ENCODE assay signal across 18 cellular contexts in genomic region chr3:196414469-196414868, GRCh38. TPM values are rescaled to one million over a fixed set of nuclear protein-coding genes. Genes with fewer than 3 reads are reported as not detected.
DNase-seq lines count a peak whose midpoint lies in the region; ATAC-seq and TF ChIP-seq lines count a peak whose summit lies in the region.
"Had no signal": no experiment of that assay in that cellular context is flagged by ENCODE, and none has a peak within 500 bp of the region (broad histone marks: within the 10 kb centered on the region; RNA-seq: fewer than 3 reads in every experiment).

No MANE protein-coding gene starts in this region.

- H3K4me3 Mint-ChIP-seq in WTC11, result no peak overlapping the region
- H3K4me3 Mint-ChIP-seq: activated CD8-positive, alpha-beta memory T cell treated with anti-CD3 and anti-CD28 coated beads, Interleukin-2, amount 10 ng/mL, durations not matched to agents 7 days and 5 days; B cell; nephron had no signal

- H2AFZ ChIP-seq in SK-N-SH (ENCODE audit: low read depth), result no peak overlapping the region
- H2AFZ ChIP-seq: PC-9 had no signal

- H3K27ac Mint-ChIP-seq in activated naive CD4-positive, alpha-beta T cell treated with anti-CD3 and anti-CD28 coated beads, Interleukin-2, amount 50 U/mL, for 72 hours, result peak overlapping the region in 1 of 2 donors; percentile 2
- peak overlapping the region; percentile 3; the same call in 1 of the 2 replicates for H3K27ac Mint-ChIP-seq in WTC11
- H3K27ac Mint-ChIP-seq: activated CD8-positive, alpha-beta memory T cell treated with anti-CD3 and anti-CD28 coated beads, Interleukin-2, amount 10 ng/mL, durations not matched to agents 7 days and 5 days; B cell; nephron had no signal

- no peaks in the 10 kb centered on the region for H3K36me3 ChIP-seq in SK-N-SH (replicated peaks in 1 of 2; ENCODE audit: control insufficient read depth in 1 of 2, insufficient read depth in 2 of 2, low read length in 1 of 2)
- H3K36me3 ChIP-seq: adrenal gland, colonic mucosa had no signal

- H3K4me2 ChIP-seq in SK-N-SH, result no peak overlapping the region
- H3K4me2 ChIP-seq: PC-9 had no signal

- WGBS in SK-N-SH (ENCODE audit: low lambda C conversion rate), result 91% methylated on average over 3 of the region's 3 CpGs

- no peak for DNase-seq in activated naive CD4-positive, alpha-beta T cell treated with anti-CD3 and anti-CD28 coated beads, Interleukin-2, amount 50 U/mL, for 72 hours (ENCODE audit: low spot score in 2 of 2)
- DNase-seq in activated naive CD4-positive, alpha-beta T cell treated with Interleukin-2 at 50 U/mL for 16 hours, result no peak
- DNase-seq in WTC11 (ENCODE audit: low spot score) (no peak), epithelial cell of esophagus (ENCODE audit: low read depth) (peak; percentile 21), SK-N-SH (no peak), substantia nigra (lab: John Stamatoyannopoulos, UW) (no peak)
- no peak for DNase-seq in stimulated activated naive CD8-positive, alpha-beta T cell treated with anti-CD3 and anti-CD28 coated beads, Interleukin-15, Interleukin-2, amounts not matched to agents 100 U/mL and 50 U/mL, for 24 hours
- DNase-seq: activated CD8-positive, alpha-beta memory T cell treated with anti-CD3 and anti-CD28 coated beads, Interleukin-2, amount 10 ng/mL, durations not matched to agents 7 days and 5 days; adrenal gland; colonic mucosa; NCI-H1694; NCI-H524; PC-9 had no signal

- H3K27me3 Mint-ChIP-seq in WTC11 (ENCODE audit: low read depth), result no peaks in the 10 kb centered on the region
- H3K27me3 Mint-ChIP-seq: activated CD8-positive, alpha-beta memory T cell treated with anti-CD3 and anti-CD28 coated beads, Interleukin-2, amount 10 ng/mL, durations not matched to agents 7 days and 5 days; B cell had no signal

- H3K27me3 ChIP-seq in SK-N-SH (ENCODE audit: insufficient read depth), result no peaks in the 10 kb centered on the region
- H3K27me3 ChIP-seq: adrenal gland, colonic mucosa had no signal

- peaks cover 0 to 15% of the 10 kb centered on the region in 2 donors for H3K36me3 Mint-ChIP-seq in activated naive CD4-positive, alpha-beta T cell treated with anti-CD3 and anti-CD28 coated beads, Interleukin-2, amount 50 U/mL, for 72 hours
- H3K36me3 Mint-ChIP-seq in WTC11, result peaks cover 10% of the 10 kb centered on the region

- peaks cover 6% of the 10 kb centered on the region for H3F3A ChIP-seq in SK-N-SH (replicated peaks; ENCODE audit: insufficient read depth)

- H3K9me3 Mint-ChIP-seq in activated naive CD4-positive, alpha-beta T cell treated with anti-CD3 and anti-CD28 coated beads, Interleukin-2, amount 50 U/mL, for 72 hours, result peaks cover under 1 to 7% of the 10 kb centered on the region in 2 donors
- peaks cover 11% of the 10 kb centered on the region for H3K9me3 Mint-ChIP-seq in WTC11

- TF ChIP-seq CTCF in WTC11 (IDR thresholded peaks at IDR 0.05), result no peak
- TF ChIP-seq CTCF in epithelial cell of esophagus (IDR thresholded peaks at IDR 0.05; ENCODE audit: insufficient read depth, low read depth, low read length, missing control alignments), result no peak
- no peak for TF ChIP-seq CTCF in SK-N-SH (IDR thresholded peaks at IDR 0.05)

- no peaks in the 10 kb centered on the region for H3K4me1 ChIP-seq in SK-N-SH (ENCODE audit: control insufficient read depth in 1 of 2, insufficient read depth in 2 of 2, low read depth in 1 of 2, low read length in 1 of 2)
- H3K4me1 ChIP-seq: colonic mucosa had no signal

- H3K9ac ChIP-seq in SK-N-SH, result no peak overlapping the region

- peaks cover 99% of the 10 kb centered on the region for H3K79me2 ChIP-seq in SK-N-SH (ENCODE audit: insufficient read depth)

- H3K27ac ChIP-seq in SK-N-SH (ENCODE audit: low read depth in 2 of 2, low read length in 1 of 2) (no peak overlapping the region), substantia nigra (ENCODE audit: low read depth, low read length, poor library complexity, severe bottlenecking) (no peak overlapping the region)
- H3K27ac ChIP-seq: adrenal gland, colonic mucosa, epithelial cell of prostate, PC-9, SK-N-MC had no signal

- H3K4me3 ChIP-seq in epithelial cell of esophagus (ENCODE audit: low read length) (no peak overlapping the region), SK-N-SH (ENCODE audit: low read depth in 2 of 2, low read length in 1 of 2) (no peak overlapping the region)
- H3K4me3 ChIP-seq: adrenal gland, colonic mucosa, PC-9, SK-N-MC had no signal

- POLR2A ChIA-PET in WTC11 (lab: Charles Lee) (interaction anchor here (0.5 kb wide), 1 partner anchor 9 kb away, joined by 3 read pairs; no protein-coding TSS in a partner anchor), SK-N-SH (lab: Yijun Ruan, JAX) (no interaction called here)

- H4K20me1 ChIP-seq in SK-N-SH (ENCODE audit: insufficient read depth), result peaks cover 64% of the 10 kb centered on the region

- TF ChIP-seq RAD21 in SK-N-SH (IDR thresholded peaks at IDR 0.05; ENCODE audit: low read length), result no peak

- peaks cover 12% of the 10 kb centered on the region for H3K4me1 Mint-ChIP-seq in WTC11
- H3K4me1 Mint-ChIP-seq: nephron had no signal

- no peaks in the 10 kb centered on the region for H3K9me2 ChIP-seq in SK-N-SH

- CTCF ChIA-PET in WTC11 (lab: Charles Lee), result no interaction called here
- CTCF ChIA-PET in SK-N-SH (lab: Yijun Ruan, JAX), result no interaction called here

- no peaks in the 10 kb centered on the region for H3K9me3 ChIP-seq in SK-N-SH
- H3K9me3 ChIP-seq: adrenal gland, colonic mucosa had no signal

- ATAC-seq in activated naive CD4-positive, alpha-beta T cell treated with anti-CD3 and anti-CD28 coated beads, Interleukin-2, amount 50 U/mL, for 72 hours, result peak; percentile 69 to 84
- ATAC-seq in WTC11, result no peak
- ATAC-seq in stimulated activated naive CD8-positive, alpha-beta T cell treated with anti-CD3 and anti-CD28 coated beads, Interleukin-15, Interleukin-2, amounts not matched to agents 100 U/mL and 50 U/mL, for 24 hours, result peak; percentile 92
- no peak for ATAC-seq in GM18907 (IDR thresholded peaks at IDR 0.05; ENCODE audit: unreplicated experiment)
- ATAC-seq: activated CD8-positive, alpha-beta memory T cell treated with anti-CD3 and anti-CD28 coated beads, Interleukin-2, amount 10 ng/mL, durations not matched to agents 7 days and 5 days had no signal

- no peak for TF ChIP-seq EP300 in SK-N-SH (IDR thresholded peaks at IDR 0.05; ENCODE audit: borderline replicate concordance in 1 of 2, low read depth in 1 of 2, low read length in 1 of 2)

TF ChIP-seq in WTC11, 78 proteins besides CTCF, POLR2A, EP300 and RAD21 (continues in another document):
- TF ChIP-seq SMAD3 (CRISPR knock-in tag; IDR thresholded peaks at IDR 0.05; ENCODE audit: borderline replicate concordance) (no peak), RORB (CRISPR knock-in tag; IDR thresholded peaks at IDR 0.05) (no peak), ELF4 (CRISPR knock-in tag; IDR thresholded peaks at IDR 0.05; ENCODE audit: low read depth) (no peak), ZNF232 (CRISPR knock-in tag; IDR thresholded peaks at IDR 0.05) (no peak), RELA (CRISPR knock-in tag; IDR thresholded peaks at IDR 0.05; ENCODE audit: borderline replicate concordance) (no peak), ETV6 (CRISPR knock-in tag; IDR thresholded peaks at IDR 0.05) (no peak), EMX1 (CRISPR knock-in tag; IDR thresholded peaks at IDR 0.05) (no peak), ZNF121 (CRISPR knock-in tag; IDR thresholded peaks at IDR 0.05) (no peak), ZNF671 (CRISPR knock-in tag; IDR thresholded peaks at IDR 0.05) (no peak), CREB1 (CRISPR knock-in tag; IDR thresholded peaks at IDR 0.05) (no peak), FOXJ3 (CRISPR knock-in tag; IDR thresholded peaks at IDR 0.05; ENCODE audit: borderline replicate concordance) (no peak)

TF ChIP-seq in SK-N-SH, 30 proteins besides CTCF, POLR2A, EP300 and RAD21:
- TF ChIP-seq ZBTB33 (IDR thresholded peaks at IDR 0.05; ENCODE audit: borderline replicate concordance, low read depth) (no peak), PBX3 (IDR thresholded peaks at IDR 0.05) (no peak), GATA2 (CRISPR knock-in tag; IDR thresholded peaks at IDR 0.05) (no peak), SMC3 (IDR thresholded peaks at IDR 0.05; ENCODE audit: low read depth, low read length) (no peak)

RNA-seq across cellular contexts. Expression of gene UBXN7, which starts 17.8 kb away (rescaled TPM):
- total RNA-seq in activated naive CD4-positive, alpha-beta T cell treated with anti-CD3 and anti-CD28 coated beads, Interleukin-2, amount 50 U/mL, for 72 hours, result 100 to 1,000 TPM in 1 of 2 donors, 10 to 100 TPM in 1; 78.1 to 101 TPM
- 99.6 to 110 TPM (median 109 TPM) in 3 replicates for total RNA-seq in WTC11 (2021)
- 6.4 and 8.1 TPM in 2 replicates for polyA plus RNA-seq in SK-N-SH (2012; rRNA removed)
- 7.3 and 7.6 TPM in 2 replicates for polyA plus RNA-seq in SK-N-SH (2012; cell fraction: cytosol; rRNA removed)
- 5.2 and 9.4 TPM in 2 replicates for polyA plus RNA-seq in SK-N-SH (2012; cell fraction: nucleus; rRNA removed)

Comparison
In these comparisons a context has a peak if more than half of its experiments do, and no peak if none do; other contexts are left out.
1. ATAC-seq: peak in activated naive CD4-positive, alpha-beta T cell treated with anti-CD3 and anti-CD28 coated beads, Interleukin-2, amount 50 U/mL, for 72 hours (2 of 2) and stimulated activated naive CD8-positive, alpha-beta T cell treated with anti-CD3 and anti-CD28 coated beads, Interleukin-15, Interleukin-2, amounts not matched to agents 100 U/mL and 50 U/mL, for 24 hours (single experiment); none in WTC11 (single experiment) and GM18907 (single experiment).